Comparison of ENCODE assay signal across 2 cellular contexts in the genomic region with DNA sequence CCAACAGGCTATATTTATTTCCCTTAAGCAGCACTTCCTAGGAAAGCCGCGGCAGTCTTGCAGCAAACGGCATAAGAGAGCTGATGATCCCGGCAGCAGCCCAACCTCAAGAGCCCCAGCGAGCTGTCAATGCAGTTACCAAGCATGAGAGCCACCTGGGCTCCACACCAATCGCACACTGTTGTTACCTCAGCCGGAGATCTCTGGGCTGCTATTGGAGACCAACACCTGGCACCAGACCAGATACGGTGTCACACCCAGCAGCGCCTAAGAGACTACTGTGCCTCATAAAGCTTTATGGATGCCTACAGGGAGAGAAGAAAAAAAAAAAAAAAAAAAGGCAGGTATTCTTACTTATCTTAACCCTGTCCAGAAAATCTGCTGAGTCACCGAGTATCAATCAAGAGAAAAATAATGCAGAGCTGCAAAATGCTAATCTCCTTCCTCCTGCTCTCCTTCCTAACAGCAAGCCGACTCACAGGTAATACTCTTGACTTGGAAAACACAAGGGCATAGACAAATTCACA.
TF ChIP-seq lines count a peak whose summit lies in the region.

No MANE protein-coding gene starts in this region.

TF ChIP-seq in SK-N-SH treated with all-trans-retinoic acid at 6 μM for 48 hours, 23 proteins besides CTCF, POLR2A, EP300 and RAD21 (continued from another document):
- TF ChIP-seq ZNF565 (CRISPR knock-in tag; conservative IDR thresholded peaks at IDR 0.05; ENCODE audit: low read depth) = no peak

TF ChIP-seq in SK-N-SH, 30 proteins besides CTCF, POLR2A, EP300 and RAD21 (continued from another document):
- TF ChIP-seq RFX5 (IDR thresholded peaks at IDR 0.05; ENCODE audit: low read length) (no peak), EZH2phosphoT487 (IDR thresholded peaks at IDR 0.05; ENCODE audit: borderline replicate concordance, low read depth) (no peak)
TF ChIP-seq in SK-N-SH: peak in this region for 0.
